Comparison of ENCODE assay signal across 10 cellular contexts in genomic region chr10:119290301-119291036, GRCh38.
A peak's percentile ranks its signal among the peaks of the same experiment; 100 is the strongest.
DNase-seq lines count a peak whose midpoint lies in the region; ATAC-seq, FAIRE-seq and TF ChIP-seq lines count a peak whose summit lies in the region.
"Had no signal": no experiment of that assay in that cellular context is flagged by ENCODE, and none has a peak within 500 bp of the region (broad histone marks: within the 10 kb centered on the region; RNA-seq: fewer than 3 reads in every experiment).

No MANE protein-coding gene starts in this region.

- H3K27me3 ChIP-seq in heart left ventricle, result no peaks in the 10 kb centered on the region
- no peaks in the 10 kb centered on the region for H3K27me3 ChIP-seq in bronchial epithelial cell (ENCODE audit: control insufficient read depth, insufficient read depth, low read length)
- H3K27me3 ChIP-seq in lower lobe of right lung (ENCODE audit: low read depth), result no peaks in the 10 kb centered on the region
- no peaks in the 10 kb centered on the region for H3K27me3 ChIP-seq in vagina

- H3K36me3 ChIP-seq in heart left ventricle, result peaks cover 0 to 3% (median 0%) of the 10 kb centered on the region in 9 donors
- no peaks in the 10 kb centered on the region for H3K36me3 ChIP-seq in bronchial epithelial cell (ENCODE audit: control insufficient read depth, insufficient read depth, low read length)
- no peaks in the 10 kb centered on the region for H3K36me3 ChIP-seq in lower lobe of right lung
- H3K36me3 ChIP-seq in vagina, result no peaks in the 10 kb centered on the region

- no peak for FAIRE-seq in bronchial epithelial cell (lab: Jason Lieb, UNC)

- H3K4me1 ChIP-seq in heart left ventricle (peaks cover 23 to 87% (median 59%) of the 10 kb centered on the region in 12 donors), lower lobe of right lung (peaks cover 66% of the 10 kb centered on the region), vagina (peaks cover 47% of the 10 kb centered on the region)

- WGBS in heart left ventricle, 4 donors, result 54 to 64% (median 56%) methylated on average over 12 of the region's 12 CpGs

- intact Hi-C loops in heart left ventricle (cut with DNase I), result no loop called here
- intact Hi-C loops in left cardiac atrium (cut with DNase I), result loop anchor here in 1 of 2 donors (5.0 kb wide), 1 partner anchor 78 kb away; no protein-coding TSS in a partner anchor
- intact Hi-C loops in lower lobe of right lung (cut with DNase I), result no loop called here
- intact Hi-C loops in vagina (cut with DNase I), result no loop called here

- H3K4me3 ChIP-seq in heart left ventricle (no peak overlapping the region), bronchial epithelial cell (ENCODE audit: low read depth, low read length) (no peak overlapping the region), lower lobe of right lung (no peak overlapping the region), vagina (no peak overlapping the region)

- H3K27ac ChIP-seq in heart left ventricle (peak overlapping the region in 11 of 12 donors; percentile 17 to 82 (median 54)), lower lobe of right lung (peak overlapping the region; percentile 46), vagina (peak overlapping the region; percentile 46)

- ATAC-seq in heart left ventricle, result peak in 1 of 4 donors; percentile 14
- no peak for ATAC-seq in left cardiac atrium
- peak in 1 of 2 donors; percentile 4 for ATAC-seq in lower lobe of right lung
- no peak for ATAC-seq in GM21723 (IDR thresholded peaks at IDR 0.05; ENCODE audit: unreplicated experiment)

- TF ChIP-seq POLR2A in heart left ventricle (IDR thresholded peaks at IDR 0.05), result no peak
- TF ChIP-seq POLR2A in vagina (IDR thresholded peaks at IDR 0.05), result no peak

- peak in 4 of 12 donors; percentile 8 to 37 (median 15) for TF ChIP-seq CTCF in heart left ventricle (IDR thresholded peaks at IDR 0.05)
- TF ChIP-seq CTCF in bronchial epithelial cell (IDR thresholded peaks at IDR 0.05; ENCODE audit: insufficient read depth, low read length, severe bottlenecking), result peak; percentile 20
- no peak for TF ChIP-seq CTCF in lower lobe of right lung (IDR thresholded peaks at IDR 0.05)
- no peak for TF ChIP-seq CTCF in vagina (IDR thresholded peaks at IDR 0.05)

- no peaks in the 10 kb centered on the region for H3K9me3 ChIP-seq in heart left ventricle
- H3K9me3 ChIP-seq in lower lobe of right lung, result no peaks in the 10 kb centered on the region
- H3K9me3 ChIP-seq in vagina, result no peaks in the 10 kb centered on the region

- DNase-seq in heart left ventricle, result peak in 3 of 5 donors; percentile 20 to 51 (median 50)
- DNase-seq in left cardiac atrium, result no peak
- DNase-seq in bronchial epithelial cell (ENCODE audit: low read depth), result peak; percentile 6
- no peak for DNase-seq in lower lobe of right lung
- no peak for DNase-seq in vagina (ENCODE audit: extremely low spot score in 2 of 2)
- DNase-seq in DMS53 treated with DMSO at 0.1 percent for 48 hours (lab: John Stamatoyannopoulos, UW; ENCODE audit: unreplicated experiment), result no peak
- DNase-seq in globus pallidus (ENCODE audit: low spot score), result no peak
- DNase-seq: midbrain; stimulated activated CD4-positive, alpha-beta T cell treated with anti-CD3 and anti-CD28 coated beads, Interleukin-2, amount 100 ng/mL, for 24 hours had no signal

Comparison
In these comparisons a context has a peak if more than half of its experiments do, and no peak if none do; other contexts are left out.
1. DNase-seq: peak in heart left ventricle (3 of 5) and bronchial epithelial cell (single experiment); none in left cardiac atrium (single experiment), lower lobe of right lung (single experiment), vagina (0 of 2), DMS53 treated with DMSO at 0.1 percent for 48 hours (single experiment) and globus pallidus (single experiment).
2. Peak in every context shown above with its lines, with median percentiles within 50 percentile points of each other: H3K27ac ChIP-seq.